8 cellular contexts compared by ENCODE assay signal in genomic region chr22:31084811-31085492, GRCh38. TPM values are rescaled to one million over a fixed set of nuclear protein-coding genes. Genes with fewer than 3 reads are reported as not detected.
DNase-seq lines count a peak whose midpoint lies in the region; FAIRE-seq and TF ChIP-seq lines count a peak whose summit lies in the region.

No MANE protein-coding gene starts in this region.

- H3K36me3 Mint-ChIP-seq in HFFc6 (ENCODE audit: low read depth), result peaks cover 26% of the 10 kb centered on the region

- DNase-seq in HFFc6 (peak; percentile 71), NCI-H526 treated with DMSO at 0.1 percent for 48 hours (lab: John Stamatoyannopoulos, UW) (peak; percentile 59), endothelial cell of umbilical vein (ENCODE audit: low read depth, low spot score) (peak; percentile 71), middle frontal gyrus (ENCODE audit: extremely low spot score, low spot score) (peak; percentile 52), NCI-H2227 treated with DMSO at 0.1 percent for 48 hours (lab: John Stamatoyannopoulos, UW) (no peak)
- DNase-seq in activated CD8-positive, alpha-beta memory T cell treated with anti-CD3 and anti-CD28 coated beads, Interleukin-2, amount 50 U/mL, for 4 hours, result peak; percentile 89
- DNase-seq in stimulated activated CD8-positive, alpha-beta memory T cell treated with anti-CD3 and anti-CD28 coated beads, Interleukin-4, amount 100 ng/mL, for 1 hour (ENCODE audit: low read depth in 2 of 2, low spot score in 1 of 2), result peak; percentile 62 to 73

- H3K4me2 ChIP-seq in endothelial cell of umbilical vein (ENCODE audit: insufficient read depth, low read length), result peak overlapping the region; percentile 74

- dilution Hi-C loops in endothelial cell of umbilical vein (cut with MboI; ENCODE audit: extremely low pct_ligation_motif_present, low sequenced_read_pairs), result no loop called here

- peak overlapping the region; percentile 94 for H3K4me3 Mint-ChIP-seq in HFFc6

- intact Hi-C loops in endothelial cell of umbilical vein (cut with micrococcal nuclease), result loop anchor here (1.0 kb wide), 2 partner anchors 137 to 322 kb away; no protein-coding TSS in a partner anchor

- peak overlapping the region; percentile 78 for H3K27ac ChIP-seq in endothelial cell of umbilical vein (ENCODE audit: insufficient read depth, low read depth, low read length)

- TF ChIP-seq POLR2A in endothelial cell of umbilical vein (IDR thresholded peaks at IDR 0.05; ENCODE audit: low read depth, low read length), result peak; percentile 72

- H3K9me3 Mint-ChIP-seq in HFFc6, result no peaks in the 10 kb centered on the region

- CTCF ChIA-PET in endothelial cell of umbilical vein (lab: Charles Lee), result interaction anchor here (0.6 to 5.9 kb wide), 41 partner anchors 10 to 640 kb away, joined by 3 to 150 read pairs (median 5); partner anchors contain the start of genes MORC2, PLA2G3, SELENOM and TUG1

- H3K9me1 ChIP-seq in endothelial cell of umbilical vein (replicated peaks; ENCODE audit: control insufficient read depth, extremely low read depth, insufficient read depth, low read length), result no peaks in the 10 kb centered on the region

- no TSS peak for BruUV-seq in endothelial cell of umbilical vein (replicated peaks; lab: Mats Ljungman, UMichigan)

- peaks cover 80% of the 10 kb centered on the region for H3K79me2 ChIP-seq in endothelial cell of umbilical vein (ENCODE audit: control insufficient read depth, insufficient read depth, low read length)

- H3K27me3 Mint-ChIP-seq in HFFc6 (ENCODE audit: insufficient read depth), result no peaks in the 10 kb centered on the region

- peak; percentile 83 for FAIRE-seq in endothelial cell of umbilical vein (lab: Jason Lieb, UNC)

- H3K36me3 ChIP-seq in endothelial cell of umbilical vein (ENCODE audit: control insufficient read depth in 2 of 2, extremely low read depth in 1 of 2, insufficient read depth in 2 of 2, low read length in 2 of 2), result peaks cover 18 to 28% of the 10 kb centered on the region in 2 experiments

- no peaks in the 10 kb centered on the region for H3K27me3 ChIP-seq in endothelial cell of umbilical vein (ENCODE audit: control insufficient read depth in 2 of 2, insufficient read depth in 2 of 2, low read length in 2 of 2)

- H3K4me3 ChIP-seq in GM08714 (ENCODE audit: low read length) (peak overlapping the region; percentile 73; the same call in 1 of the 2 replicates), endothelial cell of umbilical vein (replicated peaks in 1 of 3; ENCODE audit: insufficient read depth in 1 of 3, low read depth in 1 of 3, low read length in 3 of 3) (peak overlapping the region; percentile 30 to 71 (median 59))

- H3K4me1 ChIP-seq in endothelial cell of umbilical vein (ENCODE audit: control insufficient read depth, extremely low read depth, insufficient read depth, low read length), result peaks cover 33% of the 10 kb centered on the region

- H2AFZ ChIP-seq in endothelial cell of umbilical vein (ENCODE audit: low read depth, low read length), result peak overlapping the region; percentile 72

- no peaks in the 10 kb centered on the region for H4K20me1 ChIP-seq in endothelial cell of umbilical vein (replicated peaks; ENCODE audit: control insufficient read depth, extremely low read depth, insufficient read depth, low read length)

- H3K9me3 ChIP-seq in endothelial cell of umbilical vein (replicated peaks; ENCODE audit: control insufficient read depth, insufficient read depth, low read length), result no peaks in the 10 kb centered on the region

- peaks cover 47% of the 10 kb centered on the region for H3K4me1 Mint-ChIP-seq in HFFc6 (ENCODE audit: low read depth)

- H3K27ac Mint-ChIP-seq in HFFc6, result peak overlapping the region; percentile 94

- POLR2A ChIA-PET in endothelial cell of umbilical vein (lab: Charles Lee), result interaction anchor here (0.9 to 2.5 kb wide), 2 partner anchors 116 to 132 kb away, joined by 3 to 24 read pairs; partner anchors contain the start of genes MORC2 and TUG1

- peak; percentile 91 for TF ChIP-seq CTCF in HFFc6 (IDR thresholded peaks at IDR 0.05)
- peak; percentile 82 to 87 for TF ChIP-seq CTCF in endothelial cell of umbilical vein (IDR thresholded peaks at IDR 0.05; ENCODE audit: extremely low read depth in 1 of 2, insufficient read depth in 1 of 2, low read depth in 1 of 2, low read length in 2 of 2)

- peak overlapping the region; percentile 76 for H3K9ac ChIP-seq in endothelial cell of umbilical vein (replicated peaks; ENCODE audit: extremely low read depth, insufficient read depth, low read length)

TF ChIP-seq in endothelial cell of umbilical vein, 7 proteins besides CTCF, POLR2A, EP300 and RAD21:
- peak; percentile 73 for TF ChIP-seq POLR2AphosphoS5 (IDR thresholded peaks at IDR 0.05; ENCODE audit: insufficient read depth, low read depth, low read length)
- TF ChIP-seq EZH2 (IDR thresholded peaks at IDR 0.05; ENCODE audit: borderline replicate concordance, low read depth, low read length, severe bottlenecking), result no peak

RNA-seq across cellular contexts. Expression of gene SMTN, which starts 3.8 kb away (rescaled TPM):
- total RNA-seq in HFFc6 (2021; fragmentation: NEBNext Ultra II Directional; extraction: Animal tissue kit (Norgen Biotek cat#: 25700)), result 100 to 1,000 TPM; 201 to 329 (median 246) TPM
- 197 and 201 TPM in 2 replicates for total RNA-seq in endothelial cell of umbilical vein
- 56.0 and 59.0 TPM in 2 replicates for polyA plus RNA-seq in endothelial cell of umbilical vein
- 34.9 and 37.7 TPM in 2 replicates for polyA plus RNA-seq in endothelial cell of umbilical vein (2011; cell fraction: cytosol; rRNA removed)
- polyA plus RNA-seq in endothelial cell of umbilical vein (2011; cell fraction: nucleus; rRNA removed), result 164 and 190 TPM in 2 replicates
- 51.7 and 108 TPM in 2 replicates for polyA plus RNA-seq in endothelial cell of umbilical vein (2012)
- 37.2 and 45.0 TPM in 2 replicates for polyA minus RNA-seq in endothelial cell of umbilical vein
- 7.0 TPM for polyA minus RNA-seq in endothelial cell of umbilical vein (2011; cell fraction: cytosol; rRNA and poly(A)+ RNA removed)
- polyA minus RNA-seq in endothelial cell of umbilical vein (2011; cell fraction: nucleus; rRNA and poly(A)+ RNA removed), result 46.6 and 75.9 TPM in 2 replicates

RNA-seq across cellular contexts. Expression of gene SELENOM, which starts 22.4 kb away (rescaled TPM):
- 100 to 1,000 TPM; 237 to 356 (median 265) TPM for total RNA-seq in HFFc6 (2021; fragmentation: NEBNext Ultra II Directional; extraction: Animal tissue kit (Norgen Biotek cat#: 25700))
- 29.6 TPM in 2 replicates for total RNA-seq in endothelial cell of umbilical vein
- polyA plus RNA-seq in endothelial cell of umbilical vein, result 87.1 and 132 TPM in 2 replicates
- 35.4 and 66.1 TPM in 2 replicates for polyA plus RNA-seq in endothelial cell of umbilical vein (2011; cell fraction: cytosol; rRNA removed)
- polyA plus RNA-seq in endothelial cell of umbilical vein (2011; cell fraction: nucleus; rRNA removed), result 27.3 and 31.4 TPM in 2 replicates
- 26.4 and 50.3 TPM in 2 replicates for polyA plus RNA-seq in endothelial cell of umbilical vein (2012)
- polyA minus RNA-seq in endothelial cell of umbilical vein, result 12.0 and 16.9 TPM in 2 replicates
- polyA minus RNA-seq in endothelial cell of umbilical vein (2011; cell fraction: cytosol; rRNA and poly(A)+ RNA removed), result 1.4 TPM
- 9.3 and 15.6 TPM in 2 replicates for polyA minus RNA-seq in endothelial cell of umbilical vein (2011; cell fraction: nucleus; rRNA and poly(A)+ RNA removed)

RNA-seq across cellular contexts. Expression of gene INPP5J, which starts 37.8 kb away (rescaled TPM):
- total RNA-seq in HFFc6 (2021; fragmentation: NEBNext Ultra II Directional; extraction: Animal tissue kit (Norgen Biotek cat#: 25700)), result 1 to 10 TPM in 4 of 6 experiments, under 1 TPM in 2; 0.69 to 1.6 (median 1.0) TPM
- 0.49 and 0.65 TPM in 2 replicates for total RNA-seq in endothelial cell of umbilical vein
- polyA plus RNA-seq in endothelial cell of umbilical vein, result 0.43 and 0.59 TPM in 2 replicates
- 0.25 and 0.45 TPM in 2 replicates for polyA plus RNA-seq in endothelial cell of umbilical vein (2011; cell fraction: cytosol; rRNA removed)
- 2.2 and 2.4 TPM in 2 replicates for polyA plus RNA-seq in endothelial cell of umbilical vein (2011; cell fraction: nucleus; rRNA removed)
- 0.32 and 0.44 TPM in 2 replicates for polyA plus RNA-seq in endothelial cell of umbilical vein (2012)
- polyA minus RNA-seq in endothelial cell of umbilical vein, result 0.39 and 1.0 TPM in 2 replicates
- 5.3 TPM for polyA minus RNA-seq in endothelial cell of umbilical vein (2011; cell fraction: cytosol; rRNA and poly(A)+ RNA removed)
- 0.53 and 0.58 TPM in 2 replicates for polyA minus RNA-seq in endothelial cell of umbilical vein (2011; cell fraction: nucleus; rRNA and poly(A)+ RNA removed)

RNA-seq across cellular contexts. Expression of gene PLA2G3, which starts 55.4 kb away (rescaled TPM):
- total RNA-seq in HFFc6 (2021; fragmentation: NEBNext Ultra II Directional; extraction: Animal tissue kit (Norgen Biotek cat#: 25700)), result under 1 TPM in 1 of 6 experiments, not detected in 5; 0.05 TPM
- 0.75 and 1.0 TPM in 2 replicates for total RNA-seq in endothelial cell of umbilical vein
- polyA plus RNA-seq in endothelial cell of umbilical vein, result 0.84 and 0.91 TPM in 2 replicates
- polyA plus RNA-seq in endothelial cell of umbilical vein (2011; cell fraction: cytosol; rRNA removed), result 0.50 and 0.55 TPM in 2 replicates
- polyA plus RNA-seq in endothelial cell of umbilical vein (2011; cell fraction: nucleus; rRNA removed), result 0.43 and 0.49 TPM in 2 replicates
- 0.16 and 0.25 TPM in 2 replicates for polyA plus RNA-seq in endothelial cell of umbilical vein (2012)
- polyA minus RNA-seq in endothelial cell of umbilical vein, result 0.41 and 0.76 TPM in 2 replicates
- not detected for polyA minus RNA-seq in endothelial cell of umbilical vein (2011; cell fraction: cytosol; rRNA and poly(A)+ RNA removed)
- 0.14 and 0.29 TPM in 2 replicates for polyA minus RNA-seq in endothelial cell of umbilical vein (2011; cell fraction: nucleus; rRNA and poly(A)+ RNA removed)
